Comparison of ENCODE assay signal across 9 cellular contexts in the genomic region with DNA sequence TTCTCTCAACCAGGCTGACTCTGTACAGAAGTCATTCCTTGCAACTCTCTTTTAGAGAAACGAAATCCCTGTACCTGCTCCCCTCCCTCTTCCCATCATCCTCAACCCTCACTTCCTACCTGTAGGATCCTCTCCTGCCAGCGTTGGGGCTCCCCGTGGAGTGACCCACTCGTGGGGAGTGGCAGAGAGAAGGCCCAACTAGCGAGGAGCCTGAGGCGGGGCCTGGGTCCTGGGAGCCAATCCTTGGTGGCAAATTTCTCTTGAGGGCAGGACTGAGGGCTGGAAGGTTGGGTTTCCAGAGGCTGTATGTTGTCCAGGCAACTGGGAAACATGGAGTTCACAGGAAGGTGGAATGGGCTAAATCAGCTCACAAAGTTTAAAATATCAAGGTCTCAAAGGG. TPM values are rescaled to one million over a fixed set of nuclear protein-coding genes. Genes with fewer than 3 reads are reported as not detected.
A peak's percentile ranks its signal among the peaks of the same experiment; 100 is the strongest.
DNase-seq lines count a peak whose midpoint lies in the region; ATAC-seq, FAIRE-seq and TF ChIP-seq lines count a peak whose summit lies in the region.
"Had no signal": no experiment of that assay in that cellular context is flagged by ENCODE, and none has a peak within 500 bp of the region (broad histone marks: within the 10 kb centered on the region; RNA-seq: fewer than 3 reads in every experiment).

No MANE protein-coding gene starts in this region.

- H3K36me3 ChIP-seq in MG63, result no peaks in the 10 kb centered on the region
- H3K36me3 ChIP-seq in astrocyte (ENCODE audit: insufficient read depth, low read length), result no peaks in the 10 kb centered on the region
- H3K36me3 ChIP-seq in iPS-20b (ENCODE audit: insufficient read depth, low read depth, low read length), result no peaks in the 10 kb centered on the region

- no peaks in the 10 kb centered on the region for H4K20me1 ChIP-seq in astrocyte (ENCODE audit: insufficient read depth, low read length)

- H3K4me2 ChIP-seq in astrocyte (ENCODE audit: low read length), result peak overlapping the region; percentile 38

- FAIRE-seq in astrocyte (lab: Jason Lieb, UNC), result no peak

- peak; percentile 88 for DNase-seq in AG20443 (ENCODE audit: low spot score)
- peak; percentile 26 for DNase-seq in MG63
- DNase-seq in astrocyte (ENCODE audit: low read depth), result peak; percentile 39
- no peak for DNase-seq in pons (ENCODE audit: low spot score)
- no peak for DNase-seq in KBM-7
- DNase-seq: activated CD4-positive, CD25-positive, alpha-beta regulatory T cell had no signal

- H3K9me3 ChIP-seq in MG63, result no peaks in the 10 kb centered on the region
- H3K9me3 ChIP-seq in astrocyte (ENCODE audit: insufficient read depth, low read depth, low read length), result no peaks in the 10 kb centered on the region
- no peaks in the 10 kb centered on the region for H3K9me3 ChIP-seq in iPS-20b (ENCODE audit: insufficient read depth, low read depth, low read length)

- no peak overlapping the region for H2AFZ ChIP-seq in astrocyte (ENCODE audit: low read depth, low read length)

- H3K4me3 Mint-ChIP-seq in astrocyte (ENCODE audit: unreplicated experiment), result no peak overlapping the region

- H3K27ac ChIP-seq in astrocyte (ENCODE audit: low read depth, low read length), result no peak overlapping the region
- H3K27ac ChIP-seq in iPS-20b (ENCODE audit: low read length), result no peak overlapping the region

- H3K27me3 Mint-ChIP-seq in astrocyte (ENCODE audit: low read depth, unreplicated experiment), result peaks cover 7% of the 10 kb centered on the region

- ATAC-seq in GM19351 (IDR thresholded peaks at IDR 0.05; ENCODE audit: unreplicated experiment) (no peak), HG03354 (IDR thresholded peaks at IDR 0.05; ENCODE audit: poor library complexity, severe bottlenecking, unreplicated experiment) (no peak)

- H3K4me3 ChIP-seq in MG63 (no peak overlapping the region), astrocyte (ENCODE audit: insufficient read depth, low read depth, low read length) (no peak overlapping the region), iPS-20b (ENCODE audit: low read length) (peak overlapping the region; percentile 7; the same call in 1 of the 2 replicates)

- in situ Hi-C loops in KBM-7 (cut with MboI; ENCODE audit: low pct_unique_long_range_greater_than_20kb, low sequenced_read_pairs), result no loop called here

- H3K27ac Mint-ChIP-seq in astrocyte (ENCODE audit: unreplicated experiment), result no peak overlapping the region

- no peak for TF ChIP-seq CTCF in astrocyte (IDR thresholded peaks at IDR 0.05; ENCODE audit: insufficient read depth, low read depth, low read length)

- H3K36me3 Mint-ChIP-seq in astrocyte (ENCODE audit: low read depth, unreplicated experiment), result peaks cover 2% of the 10 kb centered on the region

- H3K4me1 ChIP-seq in astrocyte (ENCODE audit: insufficient read depth, low read length), result no peaks in the 10 kb centered on the region
- peaks cover 3% of the 10 kb centered on the region; the same call in 1 of the 2 replicates for H3K4me1 ChIP-seq in iPS-20b (ENCODE audit: insufficient read depth, low read length)

- H3K79me2 ChIP-seq in astrocyte (ENCODE audit: insufficient read depth, low read length), result no peaks in the 10 kb centered on the region

- no peaks in the 10 kb centered on the region for H3K4me1 Mint-ChIP-seq in astrocyte (ENCODE audit: low read depth, unreplicated experiment)

- H3K9ac ChIP-seq in astrocyte (ENCODE audit: low read length) (no peak overlapping the region), iPS-20b (ENCODE audit: low read depth, low read length) (no peak overlapping the region)

- no peaks in the 10 kb centered on the region for H3K9me3 Mint-ChIP-seq in astrocyte (ENCODE audit: unreplicated experiment)

- H3K27me3 ChIP-seq in MG63, result no peaks in the 10 kb centered on the region
- no peaks in the 10 kb centered on the region for H3K27me3 ChIP-seq in astrocyte (ENCODE audit: insufficient read depth, low read length)
- no peaks in the 10 kb centered on the region for H3K27me3 ChIP-seq in iPS-20b (ENCODE audit: insufficient read depth, low read length)

RNA-seq across cellular contexts. Expression of a gene that starts 10.4 kb away (rescaled TPM):
- total RNA-seq in MG63 (2014; rRNA removed; shearing (Covaris generic); ENCODE audit: low replicate concordance), result not detected in 2 replicates
- total RNA-seq in astrocyte, result not detected in 2 replicates

RNA-seq across cellular contexts. Expression of a gene that starts 10.5 kb away (rescaled TPM):
- total RNA-seq in MG63 (2014; rRNA removed; shearing (Covaris generic); ENCODE audit: low replicate concordance), result 5.7 and 6.2 TPM in 2 replicates
- 45.1 and 46.6 TPM in 2 replicates for total RNA-seq in astrocyte

RNA-seq across cellular contexts. Expression of a gene that starts 27.2 kb away (rescaled TPM):
- 12.9 and 16.8 TPM in 2 replicates for total RNA-seq in MG63 (2014; rRNA removed; shearing (Covaris generic); ENCODE audit: low replicate concordance)
- total RNA-seq in astrocyte, result 6.3 and 9.6 TPM in 2 replicates

RNA-seq across cellular contexts. Expression of a gene that starts 46.8 kb away (rescaled TPM):
- not detected in 2 replicates for total RNA-seq in MG63 (2014; rRNA removed; shearing (Covaris generic); ENCODE audit: low replicate concordance)
- 0.55 and 1.5 TPM in 2 replicates for total RNA-seq in astrocyte

Comparison
In these comparisons a context has a peak if more than half of its experiments do, and no peak if none do; other contexts are left out.
1. DNase-seq: peak in AG20443 (single experiment), MG63 (single experiment) and astrocyte (single experiment); none in pons (single experiment) and KBM-7 (single experiment).